In the genomic region with DNA sequence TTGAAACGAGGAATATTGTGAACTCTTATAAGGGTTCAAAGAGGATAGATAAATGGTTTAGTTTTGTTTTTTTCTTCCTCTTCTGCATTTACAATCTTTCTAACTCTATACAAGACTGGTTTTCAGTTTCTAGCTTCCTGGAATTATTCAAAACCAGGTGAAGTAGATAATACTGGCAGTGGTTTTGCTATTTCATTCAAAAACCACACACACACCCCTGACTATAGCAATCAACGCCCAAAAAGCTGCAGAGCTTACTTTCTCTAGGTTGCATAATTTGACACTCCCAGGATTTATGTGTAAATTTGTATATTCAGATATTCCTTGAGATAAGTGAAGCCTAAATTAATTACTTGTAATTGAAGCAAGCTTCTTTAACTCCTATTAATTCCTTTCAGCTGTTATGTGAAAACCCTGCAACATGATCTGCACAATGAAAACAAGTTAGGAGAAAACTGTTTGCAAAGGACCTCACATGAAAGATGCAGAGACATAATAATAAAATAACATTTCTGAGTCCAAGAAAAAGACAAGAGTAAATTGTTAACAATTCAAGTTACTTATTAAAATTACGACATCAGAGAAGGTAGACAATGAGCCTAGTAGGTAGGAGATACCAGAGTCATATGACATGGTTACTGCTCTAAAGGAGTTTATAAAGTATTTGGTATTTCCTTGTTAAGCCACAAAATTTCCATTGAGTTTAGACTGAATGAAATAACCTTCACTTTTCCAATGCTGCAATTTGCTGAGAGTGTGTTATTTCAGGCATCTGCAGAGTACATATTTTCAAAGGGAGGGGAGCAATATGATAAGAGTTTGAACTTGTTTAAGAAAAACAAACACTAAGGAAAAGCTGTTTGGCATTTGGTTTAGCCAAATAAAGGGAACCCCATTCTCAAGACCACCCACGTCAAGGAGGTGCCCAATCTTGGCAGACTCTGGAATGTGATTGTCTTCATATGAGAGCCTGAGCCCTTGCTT, we compare ENCODE assay signal across 1 cellular context.
TF ChIP-seq lines count a peak whose summit lies in the region.

No MANE protein-coding gene starts in this region.

TF ChIP-seq in HepG2, 621 proteins besides CTCF, POLR2A, EP300 and RAD21 (continued from another document and continues in another):
- TF ChIP-seq, protein P1, sequence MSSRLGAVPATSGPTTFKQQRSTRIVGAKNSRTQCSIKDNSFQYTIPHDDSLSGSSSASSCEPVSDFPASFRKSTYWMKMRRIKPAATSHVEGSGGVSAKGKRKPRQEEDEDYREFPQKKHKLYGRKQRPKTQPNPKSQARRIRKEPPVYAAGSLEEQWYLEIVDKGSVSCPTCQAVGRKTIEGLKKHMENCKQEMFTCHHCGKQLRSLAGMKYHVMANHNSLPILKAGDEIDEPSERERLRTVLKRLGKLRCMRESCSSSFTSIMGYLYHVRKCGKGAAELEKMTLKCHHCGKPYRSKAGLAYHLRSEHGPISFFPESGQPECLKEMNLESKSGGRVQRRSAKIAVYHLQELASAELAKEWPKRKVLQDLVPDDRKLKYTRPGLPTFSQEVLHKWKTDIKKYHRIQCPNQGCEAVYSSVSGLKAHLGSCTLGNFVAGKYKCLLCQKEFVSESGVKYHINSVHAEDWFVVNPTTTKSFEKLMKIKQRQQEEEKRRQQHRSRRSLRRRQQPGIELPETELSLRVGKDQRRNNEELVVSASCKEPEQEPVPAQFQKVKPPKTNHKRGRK (CRISPR knock-in tag; IDR thresholded peaks at IDR 0.05), result no peak
- TF ChIP-seq AGO1 (IDR thresholded peaks at IDR 0.05; ENCODE audit: low read depth, low read length, poor library complexity, severe bottlenecking) (no peak), ZNF225 (CRISPR knock-in tag; IDR thresholded peaks at IDR 0.05) (no peak), ZNF20 (CRISPR knock-in tag; IDR thresholded peaks at IDR 0.05) (no peak), SIX1 (CRISPR knock-in tag; IDR thresholded peaks at IDR 0.05; ENCODE audit: borderline replicate concordance) (peak; percentile 42; the same call in 1 of the 2 replicates), ZNF704 (CRISPR knock-in tag; IDR thresholded peaks at IDR 0.05; ENCODE audit: borderline replicate concordance) (no peak), TAF15 (IDR thresholded peaks at IDR 0.05; ENCODE audit: low read depth, low read length, poor library complexity, severe bottlenecking) (no peak), DZIP1 (CRISPR knock-in tag; IDR thresholded peaks at IDR 0.05) (no peak), HNRNPH1 (optimal IDR thresholded peaks at IDR 0.05; ENCODE audit: low read depth, low read length) (no peak), BRD4 (CRISPR knock-in tag; IDR thresholded peaks at IDR 0.05) (no peak), MLLT10 (CRISPR knock-in tag; IDR thresholded peaks at IDR 0.05) (no peak), FOXA1 (IDR thresholded peaks at IDR 0.05) (no peak), FOXA1 (CRISPR knock-in tag; IDR thresholded peaks at IDR 0.05) (peak; percentile 59; the same call in 1 of the 2 replicates), ZKSCAN5 (CRISPR knock-in tag; IDR thresholded peaks at IDR 0.05) (no peak), ZNF24 (IDR thresholded peaks at IDR 0.05) (no peak), NR2C2 (CRISPR knock-in tag; IDR thresholded peaks at IDR 0.05; ENCODE audit: borderline replicate concordance) (no peak), ZNF235 (CRISPR knock-in tag; IDR thresholded peaks at IDR 0.05; ENCODE audit: borderline replicate concordance) (no peak), PRDM4 (CRISPR knock-in tag; IDR thresholded peaks at IDR 0.05; ENCODE audit: borderline replicate concordance) (no peak), SRY (CRISPR knock-in tag; IDR thresholded peaks at IDR 0.05) (no peak), ZNF572 (CRISPR knock-in tag; IDR thresholded peaks at IDR 0.05) (no peak), SRSF4 (IDR thresholded peaks at IDR 0.05; ENCODE audit: low read depth, low read length, poor library complexity, severe bottlenecking) (no peak), NR2F6 (IDR thresholded peaks at IDR 0.05) (peak; percentile 36), NR2F6 (CRISPR knock-in tag; IDR thresholded peaks at IDR 0.05) (0 out of 2 replicates have a peak, but pooled peaks have one; percentile 22), MTA1 (CRISPR knock-in tag; IDR thresholded peaks at IDR 0.05; ENCODE audit: borderline replicate concordance) (no peak), TERF1 (CRISPR knock-in tag; IDR thresholded peaks at IDR 0.05) (no peak), PRDM10 (CRISPR knock-in tag; IDR thresholded peaks at IDR 0.05; ENCODE audit: low read depth) (no peak), STAG1 (CRISPR knock-in tag; IDR thresholded peaks at IDR 0.05) (no peak), CREB1 (IDR thresholded peaks at IDR 0.05) (no peak), CREB1 (CRISPR knock-in tag; IDR thresholded peaks at IDR 0.05) (no peak; the same call in 1 of the 2 replicates), ZNF784 (CRISPR knock-in tag; IDR thresholded peaks at IDR 0.05; ENCODE audit: borderline replicate concordance) (no peak), FOXC1 (CRISPR knock-in tag; IDR thresholded peaks at IDR 0.05; ENCODE audit: borderline replicate concordance) (no peak), RBM39 (IDR thresholded peaks at IDR 0.05; ENCODE audit: low read depth, low read length, poor library complexity, severe bottlenecking) (no peak), ZEB1 (IDR thresholded peaks at IDR 0.05; ENCODE audit: insufficient replicate concordance, low read depth) (no peak), HNRNPLL (IDR thresholded peaks at IDR 0.05; ENCODE audit: low read depth, low read length, poor library complexity, severe bottlenecking) (no peak), ZSCAN25 (CRISPR knock-in tag; IDR thresholded peaks at IDR 0.05) (no peak)
- TF ChIP-seq, protein P2, sequence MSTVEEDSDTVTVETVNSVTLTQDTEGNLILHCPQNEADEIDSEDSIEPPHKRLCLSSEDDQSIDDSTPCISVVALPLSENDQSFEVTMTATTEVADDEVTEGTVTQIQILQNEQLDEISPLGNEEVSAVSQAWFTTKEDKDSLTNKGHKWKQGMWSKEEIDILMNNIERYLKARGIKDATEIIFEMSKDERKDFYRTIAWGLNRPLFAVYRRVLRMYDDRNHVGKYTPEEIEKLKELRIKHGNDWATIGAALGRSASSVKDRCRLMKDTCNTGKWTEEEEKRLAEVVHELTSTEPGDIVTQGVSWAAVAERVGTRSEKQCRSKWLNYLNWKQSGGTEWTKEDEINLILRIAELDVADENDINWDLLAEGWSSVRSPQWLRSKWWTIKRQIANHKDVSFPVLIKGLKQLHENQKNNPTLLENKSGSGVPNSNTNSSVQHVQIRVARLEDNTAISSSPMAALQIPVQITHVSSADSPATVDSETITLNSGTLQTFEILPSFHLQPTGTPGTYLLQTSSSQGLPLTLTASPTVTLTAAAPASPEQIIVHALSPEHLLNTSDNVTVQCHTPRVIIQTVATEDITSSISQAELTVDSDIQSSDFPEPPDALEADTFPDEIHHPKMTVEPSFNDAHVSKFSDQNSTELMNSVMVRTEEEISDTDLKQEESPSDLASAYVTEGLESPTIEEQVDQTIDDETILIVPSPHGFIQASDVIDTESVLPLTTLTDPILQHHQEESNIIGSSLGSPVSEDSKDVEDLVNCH (CRISPR knock-in tag; IDR thresholded peaks at IDR 0.05), result no peak
- TF ChIP-seq, protein P3, sequence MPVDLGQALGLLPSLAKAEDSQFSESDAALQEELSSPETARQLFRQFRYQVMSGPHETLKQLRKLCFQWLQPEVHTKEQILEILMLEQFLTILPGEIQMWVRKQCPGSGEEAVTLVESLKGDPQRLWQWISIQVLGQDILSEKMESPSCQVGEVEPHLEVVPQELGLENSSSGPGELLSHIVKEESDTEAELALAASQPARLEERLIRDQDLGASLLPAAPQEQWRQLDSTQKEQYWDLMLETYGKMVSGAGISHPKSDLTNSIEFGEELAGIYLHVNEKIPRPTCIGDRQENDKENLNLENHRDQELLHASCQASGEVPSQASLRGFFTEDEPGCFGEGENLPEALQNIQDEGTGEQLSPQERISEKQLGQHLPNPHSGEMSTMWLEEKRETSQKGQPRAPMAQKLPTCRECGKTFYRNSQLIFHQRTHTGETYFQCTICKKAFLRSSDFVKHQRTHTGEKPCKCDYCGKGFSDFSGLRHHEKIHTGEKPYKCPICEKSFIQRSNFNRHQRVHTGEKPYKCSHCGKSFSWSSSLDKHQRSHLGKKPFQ (CRISPR knock-in tag; IDR thresholded peaks at IDR 0.05; ENCODE audit: insufficient replicate concordance), result no peak
